13 cellular contexts compared by ENCODE assay signal in genomic region chr2:240138275-240138984, GRCh38. TPM values are rescaled to one million over a fixed set of nuclear protein-coding genes. Genes with fewer than 3 reads are reported as not detected.
A peak's percentile ranks its signal among the peaks of the same experiment; 100 is the strongest.
DNase-seq lines count a peak whose midpoint lies in the region; ATAC-seq and TF ChIP-seq lines count a peak whose summit lies in the region.
"Had no signal": no experiment of that assay in that cellular context is flagged by ENCODE, and none has a peak within 500 bp of the region (broad histone marks: within the 10 kb centered on the region; RNA-seq: fewer than 3 reads in every experiment).

No MANE protein-coding gene starts in this region.

- H3K4me3 Mint-ChIP-seq in CD8-positive, alpha-beta memory T cell: peak overlapping the region in 6 of 7 donors; percentile 57 to 89 (median 68)
- H3K4me3 Mint-ChIP-seq in HFFc6 (no peak overlapping the region), endodermal cell (no peak overlapping the region)

- H2AK5ac ChIP-seq in neuronal stem cell (ENCODE audit: low read depth, low read length): peak overlapping the region; percentile 93

- no peak overlapping the region for H3K18ac ChIP-seq in neuronal stem cell (ENCODE audit: low read length)

- no peaks in the 10 kb centered on the region for H3K36me3 ChIP-seq in CD8-positive, alpha-beta memory T cell (ENCODE audit: insufficient read depth, low read length)
- H3K36me3 ChIP-seq in endodermal cell (ENCODE audit: control insufficient read depth, insufficient read depth, low read length) (peaks cover 5% of the 10 kb centered on the region), neuronal stem cell (replicated peaks in 1 of 2; ENCODE audit: control insufficient read depth in 2 of 2, insufficient read depth in 2 of 2, low read length in 2 of 2) (peaks cover 3 to 6% of the 10 kb centered on the region in 2 donors)

- 92 to 100% methylated on average over 2 to 9 of the region's 9 CpGs for WGBS in endodermal cell (ENCODE audit: insufficient coverage in 1 of 2, insufficient read length in 1 of 2), 2 experiments
- WGBS in neuronal stem cell (ENCODE audit: extremely low coverage in 2 of 2, insufficient read length in 2 of 2, insufficient replicate concordance in 1 of 2), 2 donors: no CpG with 5 or more reads among the region's 9 CpGs

- H3K79me1 ChIP-seq in neuronal stem cell (ENCODE audit: low read depth, low read length): peaks cover 18% of the 10 kb centered on the region

- H3K4ac ChIP-seq in neuronal stem cell (ENCODE audit: low read length): no peak overlapping the region

- CTCF ChIA-PET in CD8-positive, alpha-beta memory T cell (lab: Charles Lee): interaction anchor here (1.6 kb wide), 1 partner anchor 77 kb away, joined by 7 read pairs; no protein-coding TSS in a partner anchor

- H3K4me3 ChIP-seq in CD8-positive, alpha-beta memory T cell (ENCODE audit: low read length): no peak overlapping the region
- H3K4me3 ChIP-seq in endodermal cell (ENCODE audit: low read length) (no peak overlapping the region), neuronal stem cell (ENCODE audit: low read length in 2 of 2) (no peak overlapping the region)
- H3K4me3 ChIP-seq: gastroesophageal sphincter, right lobe of liver had no signal

- no peak overlapping the region for H2BK120ac ChIP-seq in neuronal stem cell (ENCODE audit: low read depth, low read length)

- no peak overlapping the region for H3K23ac ChIP-seq in neuronal stem cell (ENCODE audit: low read depth, low read length, poor library complexity)

- H3K36me3 Mint-ChIP-seq in CD8-positive, alpha-beta memory T cell: peaks cover 0 to 16% (median 5%) of the 10 kb centered on the region in 3 donors
- H3K36me3 Mint-ChIP-seq in HFFc6 (ENCODE audit: low read depth) (no peaks in the 10 kb centered on the region; the same call in 1 of the 2 replicates), endodermal cell (ENCODE audit: low read depth) (peaks cover 5% of the 10 kb centered on the region)
- H3K36me3 Mint-ChIP-seq: brain had no signal

- H2BK15ac ChIP-seq in neuronal stem cell (ENCODE audit: low read length): peak overlapping the region; percentile 69

- TF ChIP-seq CTCF in HFFc6 (IDR thresholded peaks at IDR 0.05) (peak; percentile 31; the same call in 1 of the 2 replicates), endodermal cell (conservative IDR thresholded peaks at IDR 0.05) (no peak)

- H2AFZ ChIP-seq in neuronal stem cell (ENCODE audit: low read length): peak overlapping the region; percentile 74

- no peak overlapping the region for H3K27ac Mint-ChIP-seq in CD8-positive, alpha-beta memory T cell
- H3K27ac Mint-ChIP-seq in HFFc6 (no peak overlapping the region), endodermal cell (no peak overlapping the region)
- H3K27ac Mint-ChIP-seq: brain had no signal

- H3K9me3 ChIP-seq in CD8-positive, alpha-beta memory T cell (ENCODE audit: low read length): no peaks in the 10 kb centered on the region
- no peaks in the 10 kb centered on the region for H3K9me3 ChIP-seq in endodermal cell (ENCODE audit: control insufficient read depth, low read length)
- H3K9me3 ChIP-seq in neuronal stem cell (replicated peaks in 1 of 2; ENCODE audit: control insufficient read depth in 2 of 2, insufficient read depth in 1 of 2, low read depth in 1 of 2, low read length in 2 of 2): peaks cover 0 to 2% of the 10 kb centered on the region in 2 donors
- H3K9me3 ChIP-seq: gastroesophageal sphincter, right lobe of liver had no signal

- no peak overlapping the region for H2BK5ac ChIP-seq in neuronal stem cell (ENCODE audit: low read length)

- H3K27me3 Mint-ChIP-seq in CD8-positive, alpha-beta memory T cell: no peaks in the 10 kb centered on the region
- peaks cover 21% of the 10 kb centered on the region for H3K27me3 Mint-ChIP-seq in HFFc6 (ENCODE audit: insufficient read depth)
- H3K27me3 Mint-ChIP-seq in endodermal cell (ENCODE audit: insufficient read depth): peaks cover 16% of the 10 kb centered on the region

- POLR2A ChIA-PET in CD8-positive, alpha-beta memory T cell (lab: Charles Lee): no interaction called here

- H3K27me3 ChIP-seq in CD8-positive, alpha-beta memory T cell (ENCODE audit: insufficient read depth, low read length, poor library complexity, severe bottlenecking): no peaks in the 10 kb centered on the region
- H3K27me3 ChIP-seq in endodermal cell (ENCODE audit: control insufficient read depth, insufficient read depth, low read length, poor library complexity, severe bottlenecking): no peaks in the 10 kb centered on the region
- peaks cover 0 to 20% (median 12%) of the 10 kb centered on the region in 3 experiments for H3K27me3 ChIP-seq in neuronal stem cell (ENCODE audit: control insufficient read depth in 3 of 3, insufficient read depth in 3 of 3, low read depth in 1 of 3, low read length in 3 of 3)
- H3K27me3 ChIP-seq: right lobe of liver had no signal

- H4K8ac ChIP-seq in neuronal stem cell (ENCODE audit: low read depth, low read length): no peak overlapping the region

- peaks cover 22 to 38% (median 27%) of the 10 kb centered on the region in 3 donors for H3K4me1 Mint-ChIP-seq in CD8-positive, alpha-beta memory T cell
- H3K4me1 Mint-ChIP-seq in HFFc6 (ENCODE audit: low read depth) (peaks cover 24% of the 10 kb centered on the region), endodermal cell (peaks cover 25% of the 10 kb centered on the region)

- H3K4me2 ChIP-seq in neuronal stem cell (ENCODE audit: insufficient read depth, low read length, poor library complexity, severe bottlenecking): no peak overlapping the region

- H3K9me3 Mint-ChIP-seq in CD8-positive, alpha-beta memory T cell: no peaks in the 10 kb centered on the region
- H3K9me3 Mint-ChIP-seq in HFFc6 (no peaks in the 10 kb centered on the region), endodermal cell (no peaks in the 10 kb centered on the region)
- H3K9me3 Mint-ChIP-seq: brain had no signal

- no peak overlapping the region for H3K14ac ChIP-seq in neuronal stem cell (ENCODE audit: low read length)

- DNase-seq in CD8-positive, alpha-beta memory T cell: no peak
- DNase-seq in HFFc6 (no peak), endodermal cell (peak; percentile 26), neuronal stem cell (ENCODE audit: low spot score) (no peak)
- no peak for DNase-seq in activated CD8-positive, alpha-beta memory T cell treated with anti-CD3 and anti-CD28 coated beads for 24 hours
- DNase-seq: effector memory CD4-positive, alpha-beta T cell; NCI-H1048; stimulated activated naive CD8-positive, alpha-beta T cell treated with anti-CD3 and anti-CD28 coated beads, Interleukin-15, Interleukin-2, amounts not matched to agents 100 U/mL and 50 U/mL, for 24 hours had no signal

- H3K9ac ChIP-seq in endodermal cell (ENCODE audit: extremely low read depth, low read length, poor library complexity, severe bottlenecking) (no peak overlapping the region), neuronal stem cell (ENCODE audit: low read depth, low read length, poor library complexity) (no peak overlapping the region)

- peak overlapping the region; percentile 53 for H2BK12ac ChIP-seq in neuronal stem cell (ENCODE audit: low read length)

- no peak overlapping the region for H3K27ac ChIP-seq in CD8-positive, alpha-beta memory T cell (ENCODE audit: low read depth, low read length)
- H3K27ac ChIP-seq in endodermal cell (ENCODE audit: low read depth, low read length) (no peak overlapping the region), neuronal stem cell (replicated peaks; ENCODE audit: low read length) (no peak overlapping the region)
- H3K27ac ChIP-seq: gastroesophageal sphincter, right lobe of liver had no signal

- H3K4me1 ChIP-seq in CD8-positive, alpha-beta memory T cell (ENCODE audit: insufficient read depth, low read length): peaks cover 21% of the 10 kb centered on the region
- H3K4me1 ChIP-seq in endodermal cell (ENCODE audit: control insufficient read depth, insufficient read depth, low read length) (no peaks in the 10 kb centered on the region), neuronal stem cell (ENCODE audit: control insufficient read depth in 2 of 2, insufficient read depth in 1 of 2, low read depth in 1 of 2, low read length in 2 of 2) (peaks cover 17 to 26% of the 10 kb centered on the region in 2 donors)

- ATAC-seq in HG03280 (IDR thresholded peaks at IDR 0.05; ENCODE audit: unreplicated experiment) (no peak), GM21515 (IDR thresholded peaks at IDR 0.05; ENCODE audit: unreplicated experiment) (no peak)
- ATAC-seq: gastroesophageal sphincter; right lobe of liver; stimulated activated naive CD8-positive, alpha-beta T cell treated with anti-CD3 and anti-CD28 coated beads, Interleukin-15, Interleukin-2, amounts not matched to agents 100 U/mL and 50 U/mL, for 24 hours had no signal

- H4K91ac ChIP-seq in neuronal stem cell (ENCODE audit: low read depth, low read length, poor library complexity): no peak overlapping the region

RNA-seq across cellular contexts. Expression of gene OTOS, which starts 2.0 kb away (rescaled TPM):
- not detected for total RNA-seq in CD8-positive, alpha-beta memory T cell
- polyA plus RNA-seq in CD8-positive, alpha-beta memory T cell: not detected
- total RNA-seq in HFFc6 (2021; fragmentation: NEBNext Ultra II Directional; extraction: Animal tissue kit (Norgen Biotek cat#: 25700)): under 1 TPM in 2 of 6 experiments, not detected in 4; 0.27 to 0.43 TPM
- total RNA-seq in endodermal cell: not detected
- not detected for polyA plus RNA-seq in endodermal cell (2013, experiment 1 of 2)
- not detected for polyA plus RNA-seq in endodermal cell (2013, experiment 2 of 2)
- 0.08 TPM for polyA plus RNA-seq in neuronal stem cell (2013, experiment 1 of 2)
- not detected for polyA plus RNA-seq in neuronal stem cell (2013, experiment 2 of 2)
- total RNA-seq: gastroesophageal sphincter, right lobe of liver had no signal

RNA-seq across cellular contexts. Expression of gene COPS9, which starts 2.3 kb away (rescaled TPM):
- total RNA-seq in CD8-positive, alpha-beta memory T cell: 100 to 1,000 TPM; 186 to 189 TPM
- polyA plus RNA-seq in CD8-positive, alpha-beta memory T cell: 331 TPM
- total RNA-seq in HFFc6 (2021; fragmentation: NEBNext Ultra II Directional; extraction: Animal tissue kit (Norgen Biotek cat#: 25700)): 100 to 1,000 TPM; 147 to 239 (median 211) TPM
- 100 to 1,000 TPM; 151 to 161 TPM for total RNA-seq in endodermal cell
- 175 TPM for polyA plus RNA-seq in endodermal cell (2013, experiment 1 of 2)
- 183 TPM for polyA plus RNA-seq in endodermal cell (2013, experiment 2 of 2)
- 234 TPM for polyA plus RNA-seq in neuronal stem cell (2013, experiment 1 of 2)
- polyA plus RNA-seq in neuronal stem cell (2013, experiment 2 of 2): 225 TPM

Comparison
In these comparisons a context has a peak if more than half of its experiments do, and no peak if none do; other contexts are left out.
1. H3K4me3 Mint-ChIP-seq: peak in CD8-positive, alpha-beta memory T cell (6 of 7); none in HFFc6 (single experiment) and endodermal cell (single experiment).